ENCODE assay signal across 17 cellular contexts in the genomic region with DNA sequence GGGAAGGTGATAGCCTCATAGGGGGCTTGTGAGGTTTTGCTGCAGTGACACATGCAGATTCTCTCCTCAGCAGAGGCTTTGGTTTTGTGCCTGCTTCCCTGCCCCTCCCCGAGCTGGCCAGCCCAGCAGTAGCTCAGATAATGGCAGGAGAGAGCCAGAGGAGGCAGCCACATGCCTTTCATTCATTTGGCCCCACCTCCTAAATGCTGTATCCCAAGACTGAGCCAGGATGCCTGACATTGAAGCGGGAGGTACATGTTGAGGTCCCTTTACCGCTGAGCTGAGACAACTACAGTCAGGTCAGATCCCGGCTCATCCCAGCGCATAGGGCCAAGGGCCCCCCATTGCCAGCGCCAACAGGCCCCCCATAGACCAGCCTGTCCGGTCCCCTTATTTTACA.
"Had no signal": no experiment of that assay in that cellular context is flagged by ENCODE, and none has a peak within 500 bp of the region (broad histone marks: within the 10 kb centered on the region; RNA-seq: fewer than 3 reads in every experiment).

No MANE protein-coding gene starts in this region.

- H3K4me2 ChIP-seq: smooth muscle cell had no signal

- H3K27me3 ChIP-seq: dorsolateral prefrontal cortex had no signal

- H3K36me3 ChIP-seq: lower lobe of right lung, neutrophil, transverse colon had no signal

- H3K9me3 ChIP-seq: lower lobe of right lung, neutrophil, transverse colon had no signal

- H3K4me3 ChIP-seq: dorsolateral prefrontal cortex, lower lobe of right lung, smooth muscle cell, transverse colon had no signal

- DNase-seq: activated CD4-positive, alpha-beta memory T cell treated with anti-CD3 and anti-CD28 coated beads for 36 hours; activated CD4-positive, CD25-positive, alpha-beta regulatory T cell treated with anti-CD3 and anti-CD28 coated beads, Interleukin-2, amount 50 U/mL, for 72 hours; activated gamma-delta T cell treated with Interleukin-2 at 50 U/mL for 16 hours; activated naive CD8-positive, alpha-beta T cell treated with anti-CD3 and anti-CD28 coated beads for 36 hours; activated T-cell treated with anti-CD3 and anti-CD28 coated beads, Interleukin-2, amount 50 U/mL, for 48 hours; foreskin melanocyte; head of caudate nucleus; kidney glomerular epithelial cell; lower lobe of right lung; midbrain; naive B cell; right cardiac atrium; transverse colon had no signal

- H3K27ac ChIP-seq: lower lobe of right lung, neutrophil, transverse colon had no signal

- ATAC-seq: lower lobe of right lung; right cardiac atrium; stimulated activated effector memory CD8-positive, alpha-beta T cell treated with anti-CD3 and anti-CD28 coated beads, Interleukin-12 subunit alpha, Interleukin-12 subunit beta, amount 100 ng/mL, for 72 hours had no signal

- H3K4me1 ChIP-seq: lower lobe of right lung, transverse colon had no signal
